ENCODE assay signal across 14 cellular contexts in the genomic region with DNA sequence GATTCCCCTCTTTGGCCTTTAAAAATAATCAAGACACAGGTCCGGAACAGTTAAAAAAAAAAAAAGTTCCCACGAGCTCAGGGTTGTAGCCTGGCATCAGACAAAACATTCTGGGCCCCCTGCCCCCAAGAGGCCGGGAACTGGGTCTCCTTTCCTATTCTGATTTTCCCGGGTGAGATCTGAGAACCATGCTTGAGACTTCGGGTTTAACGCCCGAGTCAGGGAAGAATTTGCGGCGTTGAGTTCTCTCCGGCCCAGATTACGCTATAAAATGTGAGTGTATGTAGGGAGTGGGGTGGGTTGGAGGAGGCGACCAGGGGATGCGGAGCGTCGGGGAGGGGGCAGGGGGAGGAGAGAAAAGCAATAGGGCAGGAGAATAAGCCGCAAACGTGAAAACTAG. TPM values are rescaled to one million over a fixed set of nuclear protein-coding genes. Genes with fewer than 3 reads are reported as not detected.
A peak's percentile ranks its signal among the peaks of the same experiment; 100 is the strongest.
DNase-seq lines count a peak whose midpoint lies in the region; ATAC-seq, FAIRE-seq and TF ChIP-seq lines count a peak whose summit lies in the region.
"Had no signal": no experiment of that assay in that cellular context is flagged by ENCODE, and none has a peak within 500 bp of the region (broad histone marks: within the 10 kb centered on the region; RNA-seq: fewer than 3 reads in every experiment).

No MANE protein-coding gene starts in this region.

- no peak for TF ChIP-seq CTCF in activated CD8-positive, alpha-beta T cell treated with anti-CD3 and anti-CD28 coated beads for 36 hours (IDR thresholded peaks at IDR 0.05)
- TF ChIP-seq CTCF in HepG2 (CRISPR knock-in tag; IDR thresholded peaks at IDR 0.05): no peak

- no peaks in the 10 kb centered on the region for H4K20me1 ChIP-seq in HepG2 (ENCODE audit: insufficient read depth, low read length)

- H3K27me3 Mint-ChIP-seq in activated CD8-positive, alpha-beta memory T cell treated with anti-CD3 and anti-CD28 coated beads, Interleukin-2, amount 10 ng/mL, durations not matched to agents 7 days and 5 days: peaks cover 83% of the 10 kb centered on the region
- peaks cover 73% of the 10 kb centered on the region for H3K27me3 Mint-ChIP-seq in activated CD8-positive, alpha-beta T cell treated with anti-CD3 and anti-CD28 coated beads for 36 hours

- peaks cover 0 to 2% (median 0%) of the 10 kb centered on the region in 3 donors for H3K36me3 ChIP-seq in skeletal muscle tissue (ENCODE audit: control insufficient read depth in 3 of 3, insufficient read depth in 3 of 3, low read length in 3 of 3)
- H3K36me3 ChIP-seq in HepG2 (replicated peaks in 1 of 2; ENCODE audit: control insufficient read depth in 1 of 2, insufficient read depth in 2 of 2, low read length in 2 of 2): no peaks in the 10 kb centered on the region
- H3K36me3 ChIP-seq: sigmoid colon, upper lobe of right lung had no signal

- H3K9ac ChIP-seq in skeletal muscle tissue (ENCODE audit: low read depth in 1 of 3, low read length in 3 of 3) (peak overlapping the region in 2 of 3 donors; percentile 66 to 92), HepG2 (ENCODE audit: insufficient read depth, low read depth, low read length) (no peak overlapping the region)
- H3K9ac ChIP-seq: SK-N-SH had no signal

- no peaks in the 10 kb centered on the region for H3K79me2 ChIP-seq in HepG2 (ENCODE audit: insufficient read depth, low read length)

- no peak overlapping the region for H2AFZ ChIP-seq in HepG2 (ENCODE audit: low read length)

- H3K27me3 ChIP-seq in skeletal muscle tissue (ENCODE audit: control insufficient read depth in 3 of 3, insufficient read depth in 3 of 3, low read length in 3 of 3): peaks cover 43 to 62% (median 59%) of the 10 kb centered on the region in 3 donors
- H3K27me3 ChIP-seq in HepG2 (ENCODE audit: control insufficient read depth in 1 of 2, insufficient read depth in 2 of 2, low read length in 2 of 2): peaks cover 0 to 16% of the 10 kb centered on the region in 2 experiments; a peak in 4 of 5 replicates

- no peak for FAIRE-seq in HepG2 (lab: Jason Lieb, UNC)
- FAIRE-seq: K562 had no signal

- H3K4me1 ChIP-seq in skeletal muscle tissue (ENCODE audit: control insufficient read depth in 3 of 3, insufficient read depth in 3 of 3, low read length in 3 of 3) (peaks cover 14 to 22% (median 18%) of the 10 kb centered on the region in 3 donors), HepG2 (ENCODE audit: insufficient read depth, low read length) (no peaks in the 10 kb centered on the region)

- 41% methylated on average over 17 of the region's 17 CpGs for WGBS in HepG2 (ENCODE audit: low lambda C conversion rate)

- TF ChIP-seq EP300 in HepG2 (IDR thresholded peaks at IDR 0.05; ENCODE audit: low read depth in 2 of 2, low read length in 2 of 2): no peak
- TF ChIP-seq EP300 in HepG2 (CRISPR knock-in tag; IDR thresholded peaks at IDR 0.05; ENCODE audit: borderline replicate concordance): no peak

- H3K27ac ChIP-seq in skeletal muscle tissue (ENCODE audit: low read depth, low read length) (peak overlapping the region; percentile 49), HepG2 (ENCODE audit: extremely low read length, insufficient read depth, low read length) (no peak overlapping the region)
- H3K27ac ChIP-seq: sigmoid colon, upper lobe of right lung had no signal

- H3K27ac Mint-ChIP-seq in activated CD8-positive, alpha-beta memory T cell treated with anti-CD3 and anti-CD28 coated beads, Interleukin-2, amount 10 ng/mL, durations not matched to agents 7 days and 5 days: peak overlapping the region; percentile 78
- no peak overlapping the region for H3K27ac Mint-ChIP-seq in activated CD8-positive, alpha-beta T cell treated with anti-CD3 and anti-CD28 coated beads for 36 hours

- BruUV-seq in HepG2 (replicated peaks; lab: Mats Ljungman, UMichigan): no TSS peak

- POLR2A ChIA-PET in activated CD8-positive, alpha-beta T cell treated with anti-CD3 and anti-CD28 coated beads for 36 hours (lab: Charles Lee): no interaction called here
- POLR2A ChIA-PET in HepG2 (lab: Yijun Ruan, JAX): no interaction called here

- no peak for TF ChIP-seq POLR2A in HepG2 (IDR thresholded peaks at IDR 0.05; ENCODE audit: insufficient read depth in 1 of 2, low read depth in 2 of 2, low read length in 2 of 2)

- peaks cover 13% of the 10 kb centered on the region for H3K36me3 Mint-ChIP-seq in activated CD8-positive, alpha-beta memory T cell treated with anti-CD3 and anti-CD28 coated beads, Interleukin-2, amount 10 ng/mL, durations not matched to agents 7 days and 5 days
- peaks cover 24% of the 10 kb centered on the region for H3K36me3 Mint-ChIP-seq in activated CD8-positive, alpha-beta T cell treated with anti-CD3 and anti-CD28 coated beads for 36 hours (ENCODE audit: low read depth)

- DNase-seq in activated CD8-positive, alpha-beta memory T cell treated with anti-CD3 and anti-CD28 coated beads, Interleukin-2, amount 10 ng/mL, durations not matched to agents 7 days and 5 days: no peak
- DNase-seq in activated CD8-positive, alpha-beta memory T cell treated with anti-CD3 and anti-CD28 coated beads, Interleukin-2, amount 50 U/mL, for 4 hours: no peak
- DNase-seq in activated CD8-positive, alpha-beta T cell treated with anti-CD3 and anti-CD28 coated beads for 36 hours: no peak
- DNase-seq in hepatic stellate cell (ENCODE audit: low spot score) (peak; percentile 2), HepG2 (ENCODE audit: low spot score) (no peak), ureter (ENCODE audit: low spot score) (no peak)
- no peak for DNase-seq in activated CD4-positive, CD25-positive, alpha-beta regulatory T cell treated with anti-CD3 and anti-CD28 coated beads, Interleukin-2, amount 50 U/mL, for 72 hours
- DNase-seq: mammary epithelial cell, NCI-H2081 treated with DMSO at 0.1 percent for 48 hours, sigmoid colon, SK-N-SH, upper lobe of right lung had no signal

- in situ Hi-C loops in HepG2 (cut with HindIII; ENCODE audit: extremely low pct_ligation_motif_present, low pct_unique_long_range_greater_than_20kb): no loop called here

- H3K9me3 Mint-ChIP-seq in activated CD8-positive, alpha-beta memory T cell treated with anti-CD3 and anti-CD28 coated beads, Interleukin-2, amount 10 ng/mL, durations not matched to agents 7 days and 5 days (ENCODE audit: low read depth): peaks cover 9% of the 10 kb centered on the region
- H3K9me3 Mint-ChIP-seq in activated CD8-positive, alpha-beta T cell treated with anti-CD3 and anti-CD28 coated beads for 36 hours: peaks cover 9% of the 10 kb centered on the region

- H3K9me3 ChIP-seq in skeletal muscle tissue (ENCODE audit: control insufficient read depth in 3 of 3, low read length in 3 of 3): no peaks in the 10 kb centered on the region
- no peaks in the 10 kb centered on the region for H3K9me3 ChIP-seq in HepG2 (ENCODE audit: low read length)
- H3K9me3 ChIP-seq: SK-N-SH, upper lobe of right lung had no signal

- CTCF ChIA-PET in activated CD8-positive, alpha-beta memory T cell treated with anti-CD3 and anti-CD28 coated beads, Interleukin-2, amount 10 ng/mL, durations not matched to agents 7 days and 5 days (lab: Charles Lee): no interaction called here
- CTCF ChIA-PET in activated CD8-positive, alpha-beta T cell treated with anti-CD3 and anti-CD28 coated beads for 36 hours (lab: Charles Lee): interaction anchor here (0.8 to 2.3 kb wide), 3 partner anchors 10 to 20 kb away, joined by 3 to 5 read pairs (median 3); no protein-coding TSS in a partner anchor
- CTCF ChIA-PET in HepG2 (lab: Yijun Ruan, JAX; ENCODE audit: low intra/inter-chr PET ratio, low total read pairs): no interaction called here

- ATAC-seq in activated CD8-positive, alpha-beta memory T cell treated with anti-CD3 and anti-CD28 coated beads, Interleukin-2, amount 10 ng/mL, durations not matched to agents 7 days and 5 days: no peak
- no peak for ATAC-seq in activated CD8-positive, alpha-beta T cell treated with anti-CD3 and anti-CD28 coated beads for 36 hours
- ATAC-seq in HepG2: no peak
- ATAC-seq: K562, upper lobe of right lung had no signal

- no peak overlapping the region for H3K4me2 ChIP-seq in HepG2 (ENCODE audit: low read depth, low read length)

- TF ChIP-seq RAD21 in HepG2 (CRISPR knock-in tag; IDR thresholded peaks at IDR 0.05): no peak

- H3K4me3 ChIP-seq in skeletal muscle tissue (ENCODE audit: low read length in 3 of 3) (peak overlapping the region; percentile 61 to 91 (median 76)), HepG2 (replicated peaks in 1 of 3; ENCODE audit: insufficient read depth in 1 of 3, low read depth in 2 of 3, low read length in 3 of 3) (no peak overlapping the region)
- H3K4me3 ChIP-seq: K562 had no signal

- intact Hi-C loops in activated CD8-positive, alpha-beta T cell treated with anti-CD3 and anti-CD28 coated beads for 36 hours (cut with micrococcal nuclease): loop anchor here (10.0 kb wide), 1 partner anchor 57 kb away; no protein-coding TSS in a partner anchor
- intact Hi-C loops in HepG2 (cut with micrococcal nuclease; ENCODE audit: unreplicated experiment): no loop called here

- H3K4me1 Mint-ChIP-seq in activated CD8-positive, alpha-beta memory T cell treated with anti-CD3 and anti-CD28 coated beads, Interleukin-2, amount 10 ng/mL, durations not matched to agents 7 days and 5 days: peaks cover 9% of the 10 kb centered on the region
- peaks cover 38% of the 10 kb centered on the region for H3K4me1 Mint-ChIP-seq in activated CD8-positive, alpha-beta T cell treated with anti-CD3 and anti-CD28 coated beads for 36 hours (ENCODE audit: low read depth)

- H3K4me3 Mint-ChIP-seq in activated CD8-positive, alpha-beta memory T cell treated with anti-CD3 and anti-CD28 coated beads, Interleukin-2, amount 10 ng/mL, durations not matched to agents 7 days and 5 days: peak overlapping the region; percentile 35
- H3K4me3 Mint-ChIP-seq in activated CD8-positive, alpha-beta T cell treated with anti-CD3 and anti-CD28 coated beads for 36 hours: peak overlapping the region; percentile 26

RNA-seq across cellular contexts. Expression of a gene that starts 2.6 kb away (rescaled TPM):
- not detected for total RNA-seq in activated CD8-positive, alpha-beta memory T cell treated with anti-CD3 and anti-CD28 coated beads, Interleukin-2, amount 10 ng/mL, durations not matched to agents 7 days and 5 days
- total RNA-seq in activated CD8-positive, alpha-beta T cell treated with anti-CD3 and anti-CD28 coated beads for 36 hours: not detected
- total RNA-seq in skeletal muscle tissue (8.4 TPM), HepG2 (2016; rRNA removed; fragmentation: Illumina TruSeq; extraction: Trizol) (not detected in 2 replicates), ureter (not detected)
- not detected in 2 replicates for total RNA-seq in HepG2 (2016; cell fraction: cytosol; rRNA removed; fragmentation: Illumina TruSeq; extraction: Trizol; ENCODE audit: low read depth)
- not detected in 2 replicates for total RNA-seq in HepG2 (2016; cell fraction: insoluble cytoplasmic fraction; rRNA removed; fragmentation: Illumina TruSeq; extraction: Trizol)
- total RNA-seq in HepG2 (2016; cell fraction: membrane; rRNA removed; fragmentation: Illumina TruSeq; extraction: Trizol): not detected in 2 replicates
- total RNA-seq in HepG2 (2016; cell fraction: nucleus; rRNA removed; fragmentation: Illumina TruSeq; extraction: Trizol): not detected in 2 replicates
- polyA plus RNA-seq in HepG2 (2011; rRNA removed): not detected in 2 replicates
- not detected in 2 replicates for polyA plus RNA-seq in HepG2 (2011; cell fraction: cytosol; rRNA removed)
- not detected in 2 replicates for polyA plus RNA-seq in HepG2 (2011; cell fraction: nucleus; rRNA removed)
- polyA plus RNA-seq in HepG2 (2012): not detected in 2 replicates
- not detected in 2 replicates for polyA plus RNA-seq in HepG2 (2016; cell fraction: cytosol; fragmentation: Illumina TruSeq; extraction: Trizol; ENCODE audit: low read depth)
- not detected in 2 replicates for polyA plus RNA-seq in HepG2 (2016; cell fraction: insoluble cytoplasmic fraction; fragmentation: Illumina TruSeq; extraction: Trizol; ENCODE audit: low read depth)
- polyA plus RNA-seq in HepG2 (2016; cell fraction: membrane; fragmentation: Illumina TruSeq; extraction: Trizol; ENCODE audit: low read depth): not detected in 2 replicates
- not detected in 2 replicates for polyA plus RNA-seq in HepG2 (2016; cell fraction: nucleus; fragmentation: Illumina TruSeq; extraction: Trizol; ENCODE audit: insufficient read depth, low read depth)
- polyA minus RNA-seq in HepG2 (2011; rRNA and poly(A)+ RNA removed; ENCODE audit: low replicate concordance): not detected in 2 replicates
- polyA minus RNA-seq in HepG2 (2011; cell fraction: cytosol; rRNA and poly(A)+ RNA removed): not detected in 2 replicates
- not detected in 2 replicates for polyA minus RNA-seq in HepG2 (2011; cell fraction: nucleus; rRNA and poly(A)+ RNA removed)
- total RNA-seq: sigmoid colon, upper lobe of right lung had no signal
- polyA plus RNA-seq: mammary epithelial cell, sigmoid colon had no signal

RNA-seq across cellular contexts. Expression of a gene that starts 5.4 kb away (rescaled TPM):
- not detected for total RNA-seq in activated CD8-positive, alpha-beta memory T cell treated with anti-CD3 and anti-CD28 coated beads, Interleukin-2, amount 10 ng/mL, durations not matched to agents 7 days and 5 days
- not detected for total RNA-seq in activated CD8-positive, alpha-beta T cell treated with anti-CD3 and anti-CD28 coated beads for 36 hours
- 2.6 TPM for total RNA-seq in skeletal muscle tissue
- total RNA-seq in HepG2 (2016; rRNA removed; fragmentation: Illumina TruSeq; extraction: Trizol): not detected in 2 replicates
- not detected in 2 replicates for total RNA-seq in HepG2 (2016; cell fraction: cytosol; rRNA removed; fragmentation: Illumina TruSeq; extraction: Trizol; ENCODE audit: low read depth)
- total RNA-seq in HepG2 (2016; cell fraction: insoluble cytoplasmic fraction; rRNA removed; fragmentation: Illumina TruSeq; extraction: Trizol): not detected in 2 replicates
- not detected in 2 replicates for total RNA-seq in HepG2 (2016; cell fraction: membrane; rRNA removed; fragmentation: Illumina TruSeq; extraction: Trizol)
- total RNA-seq in HepG2 (2016; cell fraction: nucleus; rRNA removed; fragmentation: Illumina TruSeq; extraction: Trizol): not detected in 2 replicates
- not detected in 2 replicates for polyA plus RNA-seq in HepG2 (2011; rRNA removed)
- polyA plus RNA-seq in HepG2 (2011; cell fraction: cytosol; rRNA removed): not detected in 2 replicates
- not detected in 2 replicates for polyA plus RNA-seq in HepG2 (2011; cell fraction: nucleus; rRNA removed)
- not detected in 2 replicates for polyA plus RNA-seq in HepG2 (2012)
- not detected in 2 replicates for polyA plus RNA-seq in HepG2 (2016; cell fraction: cytosol; fragmentation: Illumina TruSeq; extraction: Trizol; ENCODE audit: low read depth)
- not detected in 2 replicates for polyA plus RNA-seq in HepG2 (2016; cell fraction: insoluble cytoplasmic fraction; fragmentation: Illumina TruSeq; extraction: Trizol; ENCODE audit: low read depth)
- polyA plus RNA-seq in HepG2 (2016; cell fraction: membrane; fragmentation: Illumina TruSeq; extraction: Trizol; ENCODE audit: low read depth): not detected in 2 replicates
- not detected in 2 replicates for polyA plus RNA-seq in HepG2 (2016; cell fraction: nucleus; fragmentation: Illumina TruSeq; extraction: Trizol; ENCODE audit: insufficient read depth, low read depth)
- not detected in 2 replicates for polyA minus RNA-seq in HepG2 (2011; rRNA and poly(A)+ RNA removed; ENCODE audit: low replicate concordance)
- not detected in 2 replicates for polyA minus RNA-seq in HepG2 (2011; cell fraction: cytosol; rRNA and poly(A)+ RNA removed)
- polyA minus RNA-seq in HepG2 (2011; cell fraction: nucleus; rRNA and poly(A)+ RNA removed): not detected in 2 replicates
- total RNA-seq in ureter: not detected
- total RNA-seq: K562, sigmoid colon, upper lobe of right lung had no signal
- polyA plus RNA-seq: K562, mammary epithelial cell, sigmoid colon had no signal

Comparison
In these comparisons a context has a peak if more than half of its experiments do, and no peak if none do; other contexts are left out.
1. H3K4me3 ChIP-seq: peak in skeletal muscle tissue (3 of 3); none in HepG2 (0 of 3).